ENCODE assay signal across 1 cellular context in the genomic region with DNA sequence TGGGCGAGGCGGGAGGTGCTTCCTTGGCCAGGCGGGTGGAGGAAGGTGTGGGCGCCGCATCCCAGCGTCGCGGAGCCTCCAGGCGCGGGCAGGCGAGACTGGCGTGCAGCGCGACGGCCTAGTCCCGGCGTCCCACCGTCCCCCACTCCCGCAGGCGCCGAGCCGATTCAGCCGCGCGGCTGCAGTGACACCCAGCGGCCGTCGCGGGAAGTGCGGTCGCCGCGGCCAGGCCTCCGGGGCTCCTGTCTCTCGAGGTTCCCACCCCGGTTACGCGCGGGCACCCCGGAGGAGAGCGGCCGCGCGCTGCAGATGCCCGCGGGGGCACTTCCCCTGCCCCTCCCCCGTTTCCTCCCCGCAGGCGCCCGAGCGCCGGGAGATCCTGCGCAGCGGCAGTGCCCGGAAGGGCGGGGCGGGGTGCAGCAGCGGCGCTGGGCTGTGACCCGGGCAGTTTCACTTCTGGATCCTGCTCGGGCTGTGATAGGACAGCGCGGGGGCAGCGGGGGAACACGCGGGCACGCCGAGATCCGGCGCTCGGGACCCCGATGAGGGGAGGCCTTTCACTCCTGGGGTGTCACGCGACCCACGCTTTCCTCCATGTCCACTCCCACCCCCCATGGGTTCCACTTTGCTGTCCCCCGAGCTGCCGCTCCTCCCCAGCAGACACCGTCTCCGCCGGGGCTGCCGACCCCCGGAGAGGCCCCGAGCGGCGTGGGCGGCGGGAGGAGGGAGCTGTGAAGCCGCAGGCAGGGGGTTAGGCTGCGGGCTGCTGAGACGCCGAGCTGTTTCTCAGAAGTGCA.
TF ChIP-seq lines count a peak whose summit lies in the region.

No MANE protein-coding gene starts in this region.

TF ChIP-seq in HepG2, 621 proteins besides CTCF, POLR2A, EP300 and RAD21 (continues in another document):
- peak; percentile 86 for TF ChIP-seq ZNF230 (CRISPR knock-in tag; IDR thresholded peaks at IDR 0.05)
- TF ChIP-seq SP1 (IDR thresholded peaks at IDR 0.05) = no peak
- peak; percentile 70 for TF ChIP-seq SP1 (CRISPR knock-in tag; IDR thresholded peaks at IDR 0.05)
- TF ChIP-seq, protein P1, sequence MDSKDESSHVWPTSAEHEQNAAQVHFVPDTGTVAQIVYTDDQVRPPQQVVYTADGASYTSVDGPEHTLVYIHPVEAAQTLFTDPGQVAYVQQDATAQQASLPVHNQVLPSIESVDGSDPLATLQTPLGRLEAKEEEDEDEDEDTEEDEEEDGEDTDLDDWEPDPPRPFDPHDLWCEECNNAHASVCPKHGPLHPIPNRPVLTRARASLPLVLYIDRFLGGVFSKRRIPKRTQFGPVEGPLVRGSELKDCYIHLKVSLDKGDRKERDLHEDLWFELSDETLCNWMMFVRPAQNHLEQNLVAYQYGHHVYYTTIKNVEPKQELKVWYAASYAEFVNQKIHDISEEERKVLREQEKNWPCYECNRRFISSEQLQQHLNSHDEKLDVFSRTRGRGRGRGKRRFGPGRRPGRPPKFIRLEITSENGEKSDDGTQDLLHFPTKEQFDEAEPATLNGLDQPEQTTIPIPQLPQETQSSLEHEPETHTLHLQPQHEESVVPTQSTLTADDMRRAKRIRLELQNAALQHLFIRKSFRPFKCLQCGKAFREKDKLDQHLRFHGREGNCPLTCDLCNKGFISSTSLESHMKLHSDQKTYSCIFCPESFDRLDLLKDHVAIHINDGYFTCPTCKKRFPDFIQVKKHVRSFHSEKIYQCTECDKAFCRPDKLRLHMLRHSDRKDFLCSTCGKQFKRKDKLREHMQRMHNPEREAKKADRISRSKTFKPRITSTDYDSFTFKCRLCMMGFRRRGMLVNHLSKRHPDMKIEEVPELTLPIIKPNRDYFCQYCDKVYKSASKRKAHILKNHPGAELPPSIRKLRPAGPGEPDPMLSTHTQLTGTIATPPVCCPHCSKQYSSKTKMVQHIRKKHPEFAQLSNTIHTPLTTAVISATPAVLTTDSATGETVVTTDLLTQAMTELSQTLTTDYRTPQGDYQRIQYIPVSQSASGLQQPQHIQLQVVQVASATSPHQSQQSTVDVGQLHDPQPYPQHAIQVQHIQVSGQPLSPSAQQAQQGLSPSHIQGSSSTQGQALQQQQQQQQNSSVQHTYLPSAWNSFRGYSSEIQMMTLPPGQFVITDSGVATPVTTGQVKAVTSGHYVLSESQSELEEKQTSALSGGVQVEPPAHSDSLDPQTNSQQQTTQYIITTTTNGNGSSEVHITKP (CRISPR knock-in tag; IDR thresholded peaks at IDR 0.05; ENCODE audit: low read depth) = peak; percentile 68; the same call in 1 of the 2 replicates
- TF ChIP-seq, protein P2, sequence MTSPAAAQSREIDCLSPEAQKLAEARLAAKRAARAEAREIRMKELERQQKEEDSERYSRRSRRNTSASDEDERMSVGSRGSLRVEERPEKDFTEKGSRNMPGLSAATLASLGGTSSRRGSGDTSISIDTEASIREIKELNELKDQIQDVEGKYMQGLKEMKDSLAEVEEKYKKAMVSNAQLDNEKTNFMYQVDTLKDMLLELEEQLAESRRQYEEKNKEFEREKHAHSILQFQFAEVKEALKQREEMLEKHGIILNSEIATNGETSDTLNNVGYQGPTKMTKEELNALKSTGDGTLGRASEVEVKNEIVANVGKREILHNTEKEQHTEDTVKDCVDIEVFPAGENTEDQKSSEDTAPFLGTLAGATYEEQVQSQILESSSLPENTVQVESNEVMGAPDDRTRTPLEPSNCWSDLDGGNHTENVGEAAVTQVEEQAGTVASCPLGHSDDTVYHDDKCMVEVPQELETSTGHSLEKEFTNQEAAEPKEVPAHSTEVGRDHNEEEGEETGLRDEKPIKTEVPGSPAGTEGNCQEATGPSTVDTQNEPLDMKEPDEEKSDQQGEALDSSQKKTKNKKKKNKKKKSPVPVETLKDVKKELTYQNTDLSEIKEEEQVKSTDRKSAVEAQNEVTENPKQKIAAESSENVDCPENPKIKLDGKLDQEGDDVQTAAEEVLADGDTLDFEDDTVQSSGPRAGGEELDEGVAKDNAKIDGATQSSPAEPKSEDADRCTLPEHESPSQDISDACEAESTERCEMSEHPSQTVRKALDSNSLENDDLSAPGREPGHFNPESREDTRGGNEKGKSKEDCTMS (CRISPR knock-in tag; conservative IDR thresholded peaks at IDR 0.05) = no peak
- TF ChIP-seq ZNF598 (CRISPR knock-in tag; IDR thresholded peaks at IDR 0.05; ENCODE audit: borderline replicate concordance) = no peak
- no peak for TF ChIP-seq RAD51 (IDR thresholded peaks at IDR 0.05; ENCODE audit: borderline replicate concordance)
- no peak for TF ChIP-seq MAFK (conservative IDR thresholded peaks at IDR 0.05 in 1 of 2, IDR thresholded peaks at IDR 0.05 in 1 of 2; ENCODE audit: low read length in 2 of 2)
- TF ChIP-seq, protein P3, sequence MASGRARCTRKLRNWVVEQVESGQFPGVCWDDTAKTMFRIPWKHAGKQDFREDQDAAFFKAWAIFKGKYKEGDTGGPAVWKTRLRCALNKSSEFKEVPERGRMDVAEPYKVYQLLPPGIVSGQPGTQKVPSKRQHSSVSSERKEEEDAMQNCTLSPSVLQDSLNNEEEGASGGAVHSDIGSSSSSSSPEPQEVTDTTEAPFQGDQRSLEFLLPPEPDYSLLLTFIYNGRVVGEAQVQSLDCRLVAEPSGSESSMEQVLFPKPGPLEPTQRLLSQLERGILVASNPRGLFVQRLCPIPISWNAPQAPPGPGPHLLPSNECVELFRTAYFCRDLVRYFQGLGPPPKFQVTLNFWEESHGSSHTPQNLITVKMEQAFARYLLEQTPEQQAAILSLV (CRISPR knock-in tag; IDR thresholded peaks at IDR 0.05; ENCODE audit: borderline replicate concordance) = peak; percentile 97; the same call in 1 of the 2 replicates
- TF ChIP-seq, protein P4, sequence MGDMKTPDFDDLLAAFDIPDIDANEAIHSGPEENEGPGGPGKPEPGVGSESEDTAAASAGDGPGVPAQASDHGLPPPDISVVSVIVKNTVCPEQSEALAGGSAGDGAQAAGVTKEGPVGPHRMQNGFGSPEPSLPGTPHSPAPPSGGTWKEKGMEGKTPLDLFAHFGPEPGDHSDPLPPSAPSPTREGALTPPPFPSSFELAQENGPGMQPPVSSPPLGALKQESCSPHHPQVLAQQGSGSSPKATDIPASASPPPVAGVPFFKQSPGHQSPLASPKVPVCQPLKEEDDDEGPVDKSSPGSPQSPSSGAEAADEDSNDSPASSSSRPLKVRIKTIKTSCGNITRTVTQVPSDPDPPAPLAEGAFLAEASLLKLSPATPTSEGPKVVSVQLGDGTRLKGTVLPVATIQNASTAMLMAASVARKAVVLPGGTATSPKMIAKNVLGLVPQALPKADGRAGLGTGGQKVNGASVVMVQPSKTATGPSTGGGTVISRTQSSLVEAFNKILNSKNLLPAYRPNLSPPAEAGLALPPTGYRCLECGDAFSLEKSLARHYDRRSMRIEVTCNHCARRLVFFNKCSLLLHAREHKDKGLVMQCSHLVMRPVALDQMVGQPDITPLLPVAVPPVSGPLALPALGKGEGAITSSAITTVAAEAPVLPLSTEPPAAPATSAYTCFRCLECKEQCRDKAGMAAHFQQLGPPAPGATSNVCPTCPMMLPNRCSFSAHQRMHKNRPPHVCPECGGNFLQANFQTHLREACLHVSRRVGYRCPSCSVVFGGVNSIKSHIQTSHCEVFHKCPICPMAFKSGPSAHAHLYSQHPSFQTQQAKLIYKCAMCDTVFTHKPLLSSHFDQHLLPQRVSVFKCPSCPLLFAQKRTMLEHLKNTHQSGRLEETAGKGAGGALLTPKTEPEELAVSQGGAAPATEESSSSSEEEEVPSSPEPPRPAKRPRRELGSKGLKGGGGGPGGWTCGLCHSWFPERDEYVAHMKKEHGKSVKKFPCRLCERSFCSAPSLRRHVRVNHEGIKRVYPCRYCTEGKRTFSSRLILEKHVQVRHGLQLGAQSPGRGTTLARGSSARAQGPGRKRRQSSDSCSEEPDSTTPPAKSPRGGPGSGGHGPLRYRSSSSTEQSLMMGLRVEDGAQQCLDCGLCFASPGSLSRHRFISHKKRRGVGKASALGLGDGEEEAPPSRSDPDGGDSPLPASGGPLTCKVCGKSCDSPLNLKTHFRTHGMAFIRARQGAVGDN (CRISPR knock-in tag; IDR thresholded peaks at IDR 0.05) = peak; percentile 99
- TF ChIP-seq, protein P5, sequence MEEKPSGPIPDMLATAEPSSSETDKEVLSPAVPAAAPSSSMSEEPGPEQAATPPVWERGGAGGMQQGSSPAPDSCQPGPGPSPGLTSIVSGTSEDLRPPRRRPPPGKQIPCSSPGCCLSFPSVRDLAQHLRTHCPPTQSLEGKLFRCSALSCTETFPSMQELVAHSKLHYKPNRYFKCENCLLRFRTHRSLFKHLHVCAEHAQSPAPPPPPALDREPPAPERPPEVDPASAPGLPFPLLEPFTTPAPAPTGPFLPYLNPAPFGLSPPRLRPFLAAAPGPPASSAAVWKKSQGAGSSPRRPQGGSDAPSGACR (CRISPR knock-in tag; IDR thresholded peaks at IDR 0.05) = peak; percentile 87; the same call in 1 of the 2 replicates
- no peak for TF ChIP-seq THYN1 (CRISPR knock-in tag; IDR thresholded peaks at IDR 0.05; ENCODE audit: borderline replicate concordance, low read depth)
- no peak for TF ChIP-seq ZNF17 (CRISPR knock-in tag; IDR thresholded peaks at IDR 0.05)
- TF ChIP-seq, protein P6, sequence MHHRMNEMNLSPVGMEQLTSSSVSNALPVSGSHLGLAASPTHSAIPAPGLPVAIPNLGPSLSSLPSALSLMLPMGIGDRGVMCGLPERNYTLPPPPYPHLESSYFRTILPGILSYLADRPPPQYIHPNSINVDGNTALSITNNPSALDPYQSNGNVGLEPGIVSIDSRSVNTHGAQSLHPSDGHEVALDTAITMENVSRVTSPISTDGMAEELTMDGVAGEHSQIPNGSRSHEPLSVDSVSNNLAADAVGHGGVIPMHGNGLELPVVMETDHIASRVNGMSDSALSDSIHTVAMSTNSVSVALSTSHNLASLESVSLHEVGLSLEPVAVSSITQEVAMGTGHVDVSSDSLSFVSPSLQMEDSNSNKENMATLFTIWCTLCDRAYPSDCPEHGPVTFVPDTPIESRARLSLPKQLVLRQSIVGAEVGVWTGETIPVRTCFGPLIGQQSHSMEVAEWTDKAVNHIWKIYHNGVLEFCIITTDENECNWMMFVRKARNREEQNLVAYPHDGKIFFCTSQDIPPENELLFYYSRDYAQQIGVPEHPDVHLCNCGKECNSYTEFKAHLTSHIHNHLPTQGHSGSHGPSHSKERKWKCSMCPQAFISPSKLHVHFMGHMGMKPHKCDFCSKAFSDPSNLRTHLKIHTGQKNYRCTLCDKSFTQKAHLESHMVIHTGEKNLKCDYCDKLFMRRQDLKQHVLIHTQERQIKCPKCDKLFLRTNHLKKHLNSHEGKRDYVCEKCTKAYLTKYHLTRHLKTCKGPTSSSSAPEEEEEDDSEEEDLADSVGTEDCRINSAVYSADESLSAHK (CRISPR knock-in tag; IDR thresholded peaks at IDR 0.05; ENCODE audit: borderline replicate concordance) = peak; percentile 67; the same call in 1 of the 2 replicates
- peak; percentile 90; the same call in 1 of the 2 replicates for TF ChIP-seq ZKSCAN8 (CRISPR knock-in tag; IDR thresholded peaks at IDR 0.05; ENCODE audit: borderline replicate concordance)
- peak; percentile 98 for TF ChIP-seq ZFX (CRISPR knock-in tag; IDR thresholded peaks at IDR 0.05; ENCODE audit: low read depth)
- TF ChIP-seq ZNF292 (CRISPR knock-in tag; IDR thresholded peaks at IDR 0.05; ENCODE audit: borderline replicate concordance, low read depth) = no peak; the same call in 1 of the 2 replicates
- TF ChIP-seq ZNF180 (CRISPR knock-in tag; IDR thresholded peaks at IDR 0.05; ENCODE audit: borderline replicate concordance, low read depth) = peak; percentile 92; the same call in 1 of the 2 replicates
- TF ChIP-seq ARID2 (CRISPR knock-in tag; IDR thresholded peaks at IDR 0.05; ENCODE audit: borderline replicate concordance) = 0 out of 2 replicates have a peak, but pooled peaks have one; percentile 80
- TF ChIP-seq ZNF616 (CRISPR knock-in tag; IDR thresholded peaks at IDR 0.05; ENCODE audit: low read depth) = peak; percentile 76; the same call in 1 of the 2 replicates
- no peak for TF ChIP-seq SRSF4 (IDR thresholded peaks at IDR 0.05; ENCODE audit: low read depth, low read length, poor library complexity, severe bottlenecking)
- no peak for TF ChIP-seq POLR2AphosphoS2 (IDR thresholded peaks at IDR 0.05; ENCODE audit: low read depth, low read length)
- TF ChIP-seq, protein P7, sequence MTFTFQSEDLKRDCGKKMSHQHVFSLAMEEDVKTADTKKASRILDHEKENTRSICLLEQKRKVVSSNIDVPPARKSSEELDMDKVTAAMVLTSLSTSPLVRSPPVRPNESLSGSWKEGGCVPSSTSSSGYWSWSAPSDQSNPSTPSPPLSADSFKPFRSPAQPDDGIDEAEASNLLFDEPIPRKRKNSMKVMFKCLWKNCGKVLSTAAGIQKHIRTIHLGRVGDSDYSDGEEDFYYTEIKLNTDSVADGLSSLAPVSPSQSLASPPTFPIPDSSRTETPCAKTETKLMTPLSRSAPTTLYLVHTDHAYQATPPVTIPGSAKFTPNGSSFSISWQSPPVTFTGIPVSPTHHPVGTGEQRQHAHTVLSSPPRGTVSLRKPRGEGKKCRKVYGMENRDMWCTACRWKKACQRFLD (CRISPR knock-in tag; IDR thresholded peaks at IDR 0.05; ENCODE audit: borderline replicate concordance) = peak; percentile 89; the same call in 1 of the 2 replicates
- TF ChIP-seq JARID2 (CRISPR knock-in tag; IDR thresholded peaks at IDR 0.05; ENCODE audit: insufficient replicate concordance) = no peak
- TF ChIP-seq, protein P8, sequence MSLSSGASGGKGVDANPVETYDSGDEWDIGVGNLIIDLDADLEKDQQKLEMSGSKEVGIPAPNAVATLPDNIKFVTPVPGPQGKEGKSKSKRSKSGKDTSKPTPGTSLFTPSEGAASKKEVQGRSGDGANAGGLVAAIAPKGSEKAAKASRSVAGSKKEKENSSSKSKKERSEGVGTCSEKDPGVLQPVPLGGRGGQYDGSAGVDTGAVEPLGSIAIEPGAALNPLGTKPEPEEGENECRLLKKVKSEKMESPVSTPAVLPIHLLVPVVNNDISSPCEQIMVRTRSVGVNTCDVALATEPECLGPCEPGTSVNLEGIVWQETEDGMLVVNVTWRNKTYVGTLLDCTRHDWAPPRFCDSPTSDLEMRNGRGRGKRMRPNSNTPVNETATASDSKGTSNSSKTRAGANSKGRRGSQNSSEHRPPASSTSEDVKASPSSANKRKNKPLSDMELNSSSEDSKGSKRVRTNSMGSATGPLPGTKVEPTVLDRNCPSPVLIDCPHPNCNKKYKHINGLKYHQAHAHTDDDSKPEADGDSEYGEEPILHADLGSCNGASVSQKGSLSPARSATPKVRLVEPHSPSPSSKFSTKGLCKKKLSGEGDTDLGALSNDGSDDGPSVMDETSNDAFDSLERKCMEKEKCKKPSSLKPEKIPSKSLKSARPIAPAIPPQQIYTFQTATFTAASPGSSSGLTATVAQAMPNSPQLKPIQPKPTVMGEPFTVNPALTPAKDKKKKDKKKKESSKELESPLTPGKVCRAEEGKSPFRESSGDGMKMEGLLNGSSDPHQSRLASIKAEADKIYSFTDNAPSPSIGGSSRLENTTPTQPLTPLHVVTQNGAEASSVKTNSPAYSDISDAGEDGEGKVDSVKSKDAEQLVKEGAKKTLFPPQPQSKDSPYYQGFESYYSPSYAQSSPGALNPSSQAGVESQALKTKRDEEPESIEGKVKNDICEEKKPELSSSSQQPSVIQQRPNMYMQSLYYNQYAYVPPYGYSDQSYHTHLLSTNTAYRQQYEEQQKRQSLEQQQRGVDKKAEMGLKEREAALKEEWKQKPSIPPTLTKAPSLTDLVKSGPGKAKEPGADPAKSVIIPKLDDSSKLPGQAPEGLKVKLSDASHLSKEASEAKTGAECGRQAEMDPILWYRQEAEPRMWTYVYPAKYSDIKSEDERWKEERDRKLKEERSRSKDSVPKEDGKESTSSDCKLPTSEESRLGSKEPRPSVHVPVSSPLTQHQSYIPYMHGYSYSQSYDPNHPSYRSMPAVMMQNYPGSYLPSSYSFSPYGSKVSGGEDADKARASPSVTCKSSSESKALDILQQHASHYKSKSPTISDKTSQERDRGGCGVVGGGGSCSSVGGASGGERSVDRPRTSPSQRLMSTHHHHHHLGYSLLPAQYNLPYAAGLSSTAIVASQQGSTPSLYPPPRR (CRISPR knock-in tag; IDR thresholded peaks at IDR 0.05; ENCODE audit: borderline replicate concordance) = peak; percentile 66
- no peak for TF ChIP-seq MZF1 (CRISPR knock-in tag; IDR thresholded peaks at IDR 0.05; ENCODE audit: borderline replicate concordance)
- TF ChIP-seq ZNF138 (CRISPR knock-in tag; IDR thresholded peaks at IDR 0.05; ENCODE audit: low read depth) = peak; percentile 88
